8 cellular contexts compared by ENCODE assay signal in the genomic region with DNA sequence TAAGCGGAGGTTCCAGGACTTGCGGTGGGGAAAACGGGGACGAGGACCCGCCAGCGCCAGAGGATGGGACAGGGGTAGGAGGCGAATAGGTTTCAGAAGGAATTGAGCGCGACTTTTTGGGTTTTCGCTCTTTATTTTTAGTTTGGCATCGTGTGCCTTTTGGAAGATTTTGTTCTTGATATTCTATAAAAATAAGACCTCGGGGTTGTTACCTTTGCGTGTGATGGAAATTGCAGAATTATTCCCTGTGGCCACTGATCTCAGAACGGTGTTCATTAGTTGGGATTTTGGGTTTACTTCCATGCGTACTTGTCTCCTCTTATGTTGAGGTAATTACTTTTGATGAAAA. TPM values are rescaled to one million over a fixed set of nuclear protein-coding genes. Genes with fewer than 3 reads are reported as not detected.
DNase-seq lines count a peak whose midpoint lies in the region; ATAC-seq, FAIRE-seq and TF ChIP-seq lines count a peak whose summit lies in the region.

No MANE protein-coding gene starts in this region.

- H3K36me3 ChIP-seq in GM12878 (ENCODE audit: control insufficient read depth in 2 of 2, insufficient read depth in 2 of 2, low read length in 1 of 2): no peaks in the 10 kb centered on the region
- H3K36me3 ChIP-seq in transverse colon: no peaks in the 10 kb centered on the region

- no peak for FAIRE-seq in GM12878 (lab: Jason Lieb, UNC)

- peaks cover 36% of the 10 kb centered on the region for H3K27me3 Mint-ChIP-seq in activated naive CD4-positive, alpha-beta T cell treated with anti-CD3 and anti-CD28 coated beads, Interleukin-2, amount 10 ng/mL, durations not matched to agents 7 days and 5 days
- H3K27me3 Mint-ChIP-seq in memory B cell: peaks cover 3% of the 10 kb centered on the region

- ATAC-seq in GM12878 (no peak), memory B cell (ENCODE audit: low read depth) (no peak), GM19324 (IDR thresholded peaks at IDR 0.05; ENCODE audit: low FRiP score, unreplicated experiment) (no peak), HG02763 (IDR thresholded peaks at IDR 0.05; ENCODE audit: unreplicated experiment) (no peak)

- H3K27ac ChIP-seq in GM12878 (ENCODE audit: control insufficient read depth, insufficient read depth) (peak overlapping the region; percentile 78; the same call in 1 of the 2 replicates), transverse colon (peak overlapping the region; percentile 89 to 93 (median 92))

- TF ChIP-seq EP300 in GM12878 (IDR thresholded peaks at IDR 0.05; ENCODE audit: borderline replicate concordance in 1 of 2, control insufficient read depth in 1 of 2, low read depth in 2 of 2, low read length in 2 of 2) (no peak), transverse colon (IDR thresholded peaks at IDR 0.05; ENCODE audit: low read depth) (no peak)

- 2% methylated on average over 15 of the region's 15 CpGs for WGBS in GM12878 (ENCODE audit: insufficient coverage, insufficient replicate concordance, low lambda C conversion rate, missing lambda C conversion rate)
- WGBS in transverse colon (ENCODE audit: low coverage in 1 of 2), 2 donors: 5% methylated on average over 15 of the region's 15 CpGs

- H3K27ac Mint-ChIP-seq in activated naive CD4-positive, alpha-beta T cell treated with anti-CD3 and anti-CD28 coated beads, Interleukin-2, amount 10 ng/mL, durations not matched to agents 7 days and 5 days: peak overlapping the region; percentile 94
- peak overlapping the region; percentile 91 for H3K27ac Mint-ChIP-seq in memory B cell

- intact Hi-C loops in GM12878 (cut with micrococcal nuclease; ENCODE audit: unreplicated experiment) (no loop called here), transverse colon (cut with DNase I; ENCODE audit: low total_unique reads) (loop anchor here (5.0 kb wide), 1 partner anchor 234 kb away; no protein-coding TSS in a partner anchor)

- H3K79me2 ChIP-seq in GM12878 (ENCODE audit: control insufficient read depth, insufficient read depth, low read length): peaks cover 5% of the 10 kb centered on the region

- no TSS peak for BruUV-seq in GM12878 (replicated peaks; lab: Mats Ljungman, UMichigan)

- peaks cover 5% of the 10 kb centered on the region; the same call in 1 of the 2 replicates for H3K4me1 ChIP-seq in GM12878 (ENCODE audit: control insufficient read depth, insufficient read depth, low read length)
- peaks cover 0 to 35% (median 7%) of the 10 kb centered on the region in 4 donors for H3K4me1 ChIP-seq in transverse colon

- H3K9ac ChIP-seq in GM12878 (ENCODE audit: control insufficient read depth, insufficient read depth, low read length): peak overlapping the region; percentile 97

- peak overlapping the region; percentile 96 for H3K4me3 Mint-ChIP-seq in activated naive CD4-positive, alpha-beta T cell treated with anti-CD3 and anti-CD28 coated beads, Interleukin-2, amount 10 ng/mL, durations not matched to agents 7 days and 5 days
- peak overlapping the region; percentile 98 for H3K4me3 Mint-ChIP-seq in memory B cell

- no peaks in the 10 kb centered on the region for H4K20me1 ChIP-seq in GM12878 (ENCODE audit: control insufficient read depth, insufficient read depth)

- no peaks in the 10 kb centered on the region for H3K9me3 ChIP-seq in GM12878 (replicated peaks; ENCODE audit: control insufficient read depth, insufficient read depth, low read length)
- no peaks in the 10 kb centered on the region for H3K9me3 ChIP-seq in transverse colon

- no peak for TF ChIP-seq CTCF in GM12878 (IDR thresholded peaks at IDR 0.05 in 2 of 3, conservative IDR thresholded peaks at IDR 0.05 in 1 of 3; ENCODE audit: control insufficient read depth in 2 of 3, extremely low read depth in 1 of 3, insufficient read depth in 1 of 3, low read depth in 3 of 3, low read length in 3 of 3)
- no peak for TF ChIP-seq CTCF in transverse colon (IDR thresholded peaks at IDR 0.05)

- H3K4me1 Mint-ChIP-seq in activated naive CD4-positive, alpha-beta T cell treated with anti-CD3 and anti-CD28 coated beads, Interleukin-2, amount 10 ng/mL, durations not matched to agents 7 days and 5 days: peaks cover 30% of the 10 kb centered on the region
- H3K4me1 Mint-ChIP-seq in memory B cell: peaks cover 12% of the 10 kb centered on the region

- H3K9me3 Mint-ChIP-seq in activated naive CD4-positive, alpha-beta T cell treated with anti-CD3 and anti-CD28 coated beads, Interleukin-2, amount 10 ng/mL, durations not matched to agents 7 days and 5 days: no peaks in the 10 kb centered on the region
- no peaks in the 10 kb centered on the region for H3K9me3 Mint-ChIP-seq in memory B cell

- H2AFZ ChIP-seq in GM12878 (ENCODE audit: control insufficient read depth, low read depth, low read length): peak overlapping the region; percentile 94

- DNase-seq in activated naive CD4-positive, alpha-beta T cell treated with anti-CD3 and anti-CD28 coated beads, Interleukin-2, amount 10 ng/mL, durations not matched to agents 7 days and 5 days: no peak
- no peak for DNase-seq in activated naive CD4-positive, alpha-beta T cell (lab: John Stamatoyannopoulos, UW)
- DNase-seq in GM12878 (ENCODE audit: low read depth, low spot score): no peak
- no peak for DNase-seq in memory B cell (ENCODE audit: low spot score in 2 of 2)
- DNase-seq in transverse colon: no peak
- no peak for DNase-seq in SW 1271 (lab: John Stamatoyannopoulos, UW)

- RAD21 ChIA-PET in GM12878 (lab: Charles Lee; ENCODE audit: unreplicated experiment): no interaction called here

- TF ChIP-seq RAD21 in GM12878 (IDR thresholded peaks at IDR 0.05; ENCODE audit: insufficient read depth, low read depth, low read length): no peak

- H3K36me3 Mint-ChIP-seq in activated naive CD4-positive, alpha-beta T cell treated with anti-CD3 and anti-CD28 coated beads, Interleukin-2, amount 10 ng/mL, durations not matched to agents 7 days and 5 days: no peaks in the 10 kb centered on the region
- no peaks in the 10 kb centered on the region for H3K36me3 Mint-ChIP-seq in memory B cell

- POLR2A ChIA-PET in GM12878 (lab: Charles Lee): interaction anchor here (0.6 to 0.8 kb wide), 2 partner anchors 88 to 227 kb away, joined by 3 to 5 read pairs; no protein-coding TSS in a partner anchor

- H3K27me3 ChIP-seq in GM12878 (replicated peaks in 1 of 2; ENCODE audit: control insufficient read depth in 2 of 2, insufficient read depth in 2 of 2, low read length in 1 of 2) (no peaks in the 10 kb centered on the region), transverse colon (no peaks in the 10 kb centered on the region)

- CTCF ChIA-PET in activated naive CD4-positive, alpha-beta T cell treated with anti-CD3 and anti-CD28 coated beads, Interleukin-2, amount 10 ng/mL, durations not matched to agents 7 days and 5 days (lab: Charles Lee): interaction anchor here (1.0 kb wide), 1 partner anchor 19 kb away, joined by 4 read pairs; no protein-coding TSS in a partner anchor
- CTCF ChIA-PET in GM12878 (lab: Yijun Ruan, JAX): interaction anchor here (1.6 kb wide), 1 partner anchor 238 kb away, joined by 5 read pairs; no protein-coding TSS in a partner anchor

- SMC1A ChIA-PET in GM12878 (lab: Charles Lee; ENCODE audit: uncharacterized antibody, unreplicated experiment): no interaction called here

- TF ChIP-seq POLR2A in GM12878 (IDR thresholded peaks at IDR 0.05; ENCODE audit: low read depth, low read length): no peak
- TF ChIP-seq POLR2A in transverse colon (IDR thresholded peaks at IDR 0.05): no peak

- in situ Hi-C loops in GM12878 (cut with MboI): no loop called here
- in situ Hi-C loops in transverse colon (cut with MboI; ENCODE audit: low pct_ligation_motif_present in 1 of 4, low pct_unique_long_range_greater_than_20kb in 1 of 4, low sequenced_read_pairs in 3 of 4): no loop called here

- peak overlapping the region; percentile 51 for H3K4me2 ChIP-seq in GM12878 (ENCODE audit: control insufficient read depth, insufficient read depth)

- H3K4me3 ChIP-seq in GM12878: peak overlapping the region; percentile 100
- peak overlapping the region; percentile 63 to 79 (median 73) for H3K4me3 ChIP-seq in transverse colon

RNA-seq across cellular contexts. Expression of gene CCDC14, which starts 0.5 kb away (rescaled TPM):
- total RNA-seq in GM12878 (2013; cell fraction: nucleolus; rRNA removed): 367 TPM in 2 replicates
- 44.7 and 48.9 TPM in 2 replicates for total RNA-seq in GM12878 (2014; rRNA removed)
- total RNA-seq in GM12878 (2014; rRNA removed; fragmentation: Illumina TruSeq; extraction: Trizol): 51.9 and 55.8 TPM in 2 replicates
- 37.1 and 39.9 TPM in 2 replicates for total RNA-seq in GM12878 (2021)
- polyA plus RNA-seq in GM12878 (2011; ENCODE audit: low read depth): 32.4 TPM
- 77.9 and 104 TPM in 2 replicates for polyA plus RNA-seq in GM12878 (2011; rRNA removed)
- polyA plus RNA-seq in GM12878 (2011; cell fraction: cytosol; rRNA removed): 78.8 and 83.2 TPM in 2 replicates
- 560 and 775 TPM in 2 replicates for polyA plus RNA-seq in GM12878 (2011; cell fraction: nucleus; rRNA removed)
- polyA plus RNA-seq in GM12878 (2012): 33.5 and 34.5 TPM in 2 replicates
- 64.6 and 84.1 TPM in 2 replicates for polyA plus RNA-seq in GM12878 (2014; fragmentation: Illumina TruSeq; extraction: Trizol)
- polyA plus RNA-seq in GM12878 (2014; fragmentation: Nextera tagmentation; extraction: Ambion mirVana): 10 to 100 TPM; 16.6 to 19.5 TPM
- 46.6 and 53.4 TPM in 2 replicates for polyA plus RNA-seq in GM12878 (2014; rRNA removed)
- polyA plus RNA-seq in GM12878 (2016; fragmentation: Nextera tagmentation; extraction: Ambion mirVana): 10 to 100 TPM; 15.9 to 22.7 TPM
- polyA minus RNA-seq in GM12878 (2011; rRNA and poly(A)+ RNA removed): 80.4 and 86.3 TPM in 2 replicates
- 16.2 and 19.9 TPM in 2 replicates for polyA minus RNA-seq in GM12878 (2011; cell fraction: cytosol; rRNA and poly(A)+ RNA removed)
- polyA minus RNA-seq in GM12878 (2011; cell fraction: nucleus; rRNA and poly(A)+ RNA removed): 136 and 144 TPM in 2 replicates
- 100 to 1,000 TPM in 3 of 4 donors, 10 to 100 TPM in 1; 93.1 to 117 (median 110) TPM for total RNA-seq in transverse colon

RNA-seq across cellular contexts. Expression of gene ROPN1, which starts 30.4 kb away (rescaled TPM):
- total RNA-seq in GM12878 (2013; cell fraction: nucleolus; rRNA removed): not detected in 2 replicates
- total RNA-seq in GM12878 (2014; rRNA removed): not detected in 2 replicates
- total RNA-seq in GM12878 (2014; rRNA removed; fragmentation: Illumina TruSeq; extraction: Trizol): not detected in 2 replicates
- not detected in 2 replicates for total RNA-seq in GM12878 (2021)
- polyA plus RNA-seq in GM12878 (2011; ENCODE audit: low read depth): not detected
- not detected in 2 replicates for polyA plus RNA-seq in GM12878 (2011; rRNA removed)
- not detected in 2 replicates for polyA plus RNA-seq in GM12878 (2011; cell fraction: cytosol; rRNA removed)
- polyA plus RNA-seq in GM12878 (2011; cell fraction: nucleus; rRNA removed): not detected in 2 replicates
- not detected in 2 replicates for polyA plus RNA-seq in GM12878 (2012)
- not detected in 2 replicates for polyA plus RNA-seq in GM12878 (2014; fragmentation: Illumina TruSeq; extraction: Trizol)
- not detected for polyA plus RNA-seq in GM12878 (2014; fragmentation: Nextera tagmentation; extraction: Ambion mirVana)
- not detected in 2 replicates for polyA plus RNA-seq in GM12878 (2014; rRNA removed)
- polyA plus RNA-seq in GM12878 (2016; fragmentation: Nextera tagmentation; extraction: Ambion mirVana): not detected
- polyA minus RNA-seq in GM12878 (2011; rRNA and poly(A)+ RNA removed): not detected in 2 replicates
- polyA minus RNA-seq in GM12878 (2011; cell fraction: cytosol; rRNA and poly(A)+ RNA removed): not detected in 2 replicates
- not detected in 2 replicates for polyA minus RNA-seq in GM12878 (2011; cell fraction: nucleus; rRNA and poly(A)+ RNA removed)
- total RNA-seq in transverse colon: 1 to 10 TPM in 3 of 4 donors, not detected in 1; 1.9 to 3.4 (median 3.0) TPM
